Comparison of ENCODE assay signal across 8 cellular contexts in the genomic region with DNA sequence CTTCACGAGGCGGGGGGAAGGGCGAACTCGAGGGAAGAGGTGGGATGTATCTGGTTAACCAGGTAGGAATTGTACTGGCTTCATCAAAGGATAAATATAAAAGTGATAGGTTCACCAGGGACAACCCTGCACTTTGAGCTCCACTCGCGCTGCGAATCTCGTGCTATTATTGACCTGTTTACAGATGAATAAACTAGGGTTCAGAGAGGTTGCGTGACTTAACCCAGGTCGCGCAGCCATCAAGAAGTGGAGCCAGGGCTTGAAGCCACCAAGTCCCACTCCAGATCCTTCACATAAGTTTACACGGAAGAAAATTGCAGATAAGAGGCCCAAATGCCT. TPM values are rescaled to one million over a fixed set of nuclear protein-coding genes. Genes with fewer than 3 reads are reported as not detected.
DNase-seq lines count a peak whose midpoint lies in the region; ATAC-seq, FAIRE-seq and TF ChIP-seq lines count a peak whose summit lies in the region.

No MANE protein-coding gene starts in this region.

- FAIRE-seq in astrocyte (lab: Jason Lieb, UNC): no peak

- 2% methylated on average over 12 of the region's 12 CpGs for WGBS in right lobe of liver (ENCODE audit: insufficient coverage, low coverage, low lambda C conversion rate, missing lambda C conversion rate)

- peaks cover 16% of the 10 kb centered on the region for H3K79me2 ChIP-seq in astrocyte (ENCODE audit: insufficient read depth, low read length)

- no peak for ATAC-seq in activated T-cell treated with anti-CD3 and anti-CD28 coated beads, Interleukin-2, amount 50 U/mL, for 72 hours (replicated peaks in 1 of 2)
- ATAC-seq in right lobe of liver (peak; percentile 41 to 65 (median 50)), thoracic aorta (ENCODE audit: insufficient number of reproducible peaks, low FRiP score, low read depth) (no peak), GM19035 (IDR thresholded peaks at IDR 0.05; ENCODE audit: unreplicated experiment) (no peak)

- peaks cover 36% of the 10 kb centered on the region for H3K27me3 Mint-ChIP-seq in activated T-cell treated with anti-CD3 and anti-CD28 coated beads, Interleukin-2, amount 50 U/mL, for 72 hours (ENCODE audit: low read depth)
- peaks cover 40% of the 10 kb centered on the region for H3K27me3 Mint-ChIP-seq in astrocyte (ENCODE audit: low read depth, unreplicated experiment)

- peak overlapping the region; percentile 72 for H3K27ac Mint-ChIP-seq in activated T-cell treated with anti-CD3 and anti-CD28 coated beads, Interleukin-2, amount 50 U/mL, for 72 hours
- peak overlapping the region; percentile 54 for H3K27ac Mint-ChIP-seq in astrocyte (ENCODE audit: unreplicated experiment)

- peaks cover 54% of the 10 kb centered on the region for H3K4me1 Mint-ChIP-seq in activated T-cell treated with anti-CD3 and anti-CD28 coated beads, Interleukin-2, amount 50 U/mL, for 72 hours (ENCODE audit: low read depth)
- H3K4me1 Mint-ChIP-seq in astrocyte (ENCODE audit: low read depth, unreplicated experiment): peaks cover 5% of the 10 kb centered on the region

- no peak for TF ChIP-seq CTCF in astrocyte (IDR thresholded peaks at IDR 0.05; ENCODE audit: insufficient read depth, low read depth, low read length)
- no peak for TF ChIP-seq CTCF in right lobe of liver (IDR thresholded peaks at IDR 0.05)
- TF ChIP-seq CTCF in thoracic aorta (IDR thresholded peaks at IDR 0.05): no peak
- TF ChIP-seq CTCF in GM10266 (IDR thresholded peaks at IDR 0.05; ENCODE audit: control insufficient read depth, insufficient read depth, low read depth, missing control alignments): no peak

- H3K27ac ChIP-seq in astrocyte (ENCODE audit: low read depth, low read length): peak overlapping the region; percentile 55
- peak overlapping the region; percentile 88 to 98 (median 89) for H3K27ac ChIP-seq in right lobe of liver
- peak overlapping the region in 1 of 2 donors; percentile 48 for H3K27ac ChIP-seq in thoracic aorta

- no peak for TF ChIP-seq POLR2A in right lobe of liver (IDR thresholded peaks at IDR 0.05)

- H3K36me3 Mint-ChIP-seq in activated T-cell treated with anti-CD3 and anti-CD28 coated beads, Interleukin-2, amount 50 U/mL, for 72 hours (ENCODE audit: insufficient read depth in 2 of 2): peaks cover 0 to 11% of the 10 kb centered on the region in 2 donors
- peaks cover 2% of the 10 kb centered on the region for H3K36me3 Mint-ChIP-seq in astrocyte (ENCODE audit: low read depth, unreplicated experiment)

- peaks cover 8% of the 10 kb centered on the region for H4K20me1 ChIP-seq in astrocyte (ENCODE audit: insufficient read depth, low read length)

- intact Hi-C loops in right lobe of liver (cut with DNase I): loop anchor here in 1 of 2 donors (10.0 kb wide), 1 partner anchor 197 kb away; no protein-coding TSS in a partner anchor

- peaks cover 9% of the 10 kb centered on the region for H3K4me1 ChIP-seq in astrocyte (ENCODE audit: insufficient read depth, low read length)
- peaks cover 0 to 32% (median 3%) of the 10 kb centered on the region in 4 donors for H3K4me1 ChIP-seq in right lobe of liver
- peaks cover 3 to 37% of the 10 kb centered on the region in 2 donors for H3K4me1 ChIP-seq in thoracic aorta (ENCODE audit: control insufficient read depth in 1 of 2, low read depth in 2 of 2)

- H3K9me3 ChIP-seq in astrocyte (ENCODE audit: insufficient read depth, low read depth, low read length): no peaks in the 10 kb centered on the region
- no peaks in the 10 kb centered on the region for H3K9me3 ChIP-seq in right lobe of liver
- H3K9me3 ChIP-seq in thoracic aorta: no peaks in the 10 kb centered on the region

- no peak for DNase-seq in activated T-cell treated with anti-CD3 and anti-CD28 coated beads, Interleukin-2, amount 50 U/mL, for 72 hours
- DNase-seq in activated T-cell treated with anti-CD3 and anti-CD28 coated beads, Interleukin-2, amount 50 U/mL, for 1 hour: no peak
- DNase-seq in astrocyte (ENCODE audit: low read depth) (no peak), right lobe of liver (peak; percentile 72 to 85 (median 84)), thoracic aorta (ENCODE audit: low spot score) (no peak), NOMO-1 (lab: John Stamatoyannopoulos, UW; ENCODE audit: unreplicated experiment in 2 of 2) (no peak), GM10266 (ENCODE audit: extremely low spot score) (no peak)

- peak overlapping the region; percentile 80 for H3K9ac ChIP-seq in astrocyte (ENCODE audit: low read length)

- H2AFZ ChIP-seq in astrocyte (ENCODE audit: low read depth, low read length): peak overlapping the region; percentile 45

- peaks cover 35% of the 10 kb centered on the region for H3K27me3 ChIP-seq in astrocyte (ENCODE audit: insufficient read depth, low read length)
- no peaks in the 10 kb centered on the region for H3K27me3 ChIP-seq in right lobe of liver
- peaks cover 14% of the 10 kb centered on the region for H3K27me3 ChIP-seq in thoracic aorta (replicated peaks; ENCODE audit: insufficient read depth)

- peak overlapping the region; percentile 91 to 93 for H3K4me3 Mint-ChIP-seq in activated T-cell treated with anti-CD3 and anti-CD28 coated beads, Interleukin-2, amount 50 U/mL, for 72 hours
- H3K4me3 Mint-ChIP-seq in astrocyte (ENCODE audit: unreplicated experiment): peak overlapping the region; percentile 76

- H3K9me3 Mint-ChIP-seq in activated T-cell treated with anti-CD3 and anti-CD28 coated beads, Interleukin-2, amount 50 U/mL, for 72 hours: no peaks in the 10 kb centered on the region
- peaks cover 5% of the 10 kb centered on the region for H3K9me3 Mint-ChIP-seq in astrocyte (ENCODE audit: unreplicated experiment)

- H3K36me3 ChIP-seq in astrocyte (ENCODE audit: insufficient read depth, low read length): no peaks in the 10 kb centered on the region
- no peaks in the 10 kb centered on the region for H3K36me3 ChIP-seq in right lobe of liver
- H3K36me3 ChIP-seq in thoracic aorta: no peaks in the 10 kb centered on the region

- H3K4me2 ChIP-seq in astrocyte (ENCODE audit: low read length): peak overlapping the region; percentile 89

- peak overlapping the region; percentile 47 for H3K4me3 ChIP-seq in astrocyte (ENCODE audit: insufficient read depth, low read depth, low read length)
- peak overlapping the region; percentile 62 to 69 (median 68) for H3K4me3 ChIP-seq in right lobe of liver
- H3K4me3 ChIP-seq in thoracic aorta: peak overlapping the region; percentile 80

RNA-seq across cellular contexts. Expression of a gene that starts 1.4 kb away (rescaled TPM):
- total RNA-seq in activated T-cell treated with anti-CD3 and anti-CD28 coated beads, Interleukin-2, amount 50 U/mL, for 72 hours: 10 to 100 TPM in 1 of 2 donors, 1 to 10 TPM in 1; 9.5 to 24.3 TPM
- total RNA-seq in astrocyte (12.9 and 20.8 TPM in 2 replicates), right lobe of liver (1 to 10 TPM; 3.8 to 7.1 (median 6.4) TPM), thoracic aorta (10 to 100 TPM; 27.1 to 83.0 TPM)

Comparison
In these comparisons a context has a peak if more than half of its experiments do, and no peak if none do; other contexts are left out.
1. ATAC-seq: peak in right lobe of liver (4 of 4); none in activated T-cell treated with anti-CD3 and anti-CD28 coated beads, Interleukin-2, amount 50 U/mL, for 72 hours (0 of 2), thoracic aorta (single experiment) and GM19035 (single experiment).
2. DNase-seq: peak in right lobe of liver (3 of 3); none in activated T-cell treated with anti-CD3 and anti-CD28 coated beads, Interleukin-2, amount 50 U/mL, for 72 hours (0 of 2), activated T-cell treated with anti-CD3 and anti-CD28 coated beads, Interleukin-2, amount 50 U/mL, for 1 hour (single experiment), astrocyte (single experiment), thoracic aorta (single experiment), NOMO-1 (0 of 2) and GM10266 (single experiment).
3. Peak in every context shown above with its lines, with median percentiles within 50 percentile points of each other: H3K4me3 ChIP-seq.